In the genomic region with DNA sequence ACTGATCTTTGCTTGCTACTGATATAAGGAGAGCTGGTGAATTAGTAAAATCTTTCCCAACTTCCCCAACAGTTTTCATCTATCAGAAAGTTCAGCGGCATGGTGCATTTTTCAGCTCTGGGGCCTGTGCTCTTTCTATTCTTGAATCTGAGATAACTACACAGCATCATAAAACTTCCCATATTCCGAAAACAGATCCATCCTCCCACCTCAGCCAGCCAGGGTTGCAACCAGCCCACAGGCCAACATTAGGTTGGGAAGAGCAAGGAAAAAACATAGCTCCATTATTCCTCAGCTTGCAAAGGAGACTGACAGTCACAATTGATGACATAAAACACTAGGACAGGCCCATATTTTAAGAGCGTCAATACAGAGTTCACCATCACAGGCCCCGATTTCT, we compare ENCODE assay signal across 1 cellular context.
TF ChIP-seq lines count a peak whose summit lies in the region.

No MANE protein-coding gene starts in this region.

TF ChIP-seq in GM12878, 131 proteins besides CTCF, POLR2A, EP300 and RAD21 (continued from another document):
- TF ChIP-seq, protein P1, sequence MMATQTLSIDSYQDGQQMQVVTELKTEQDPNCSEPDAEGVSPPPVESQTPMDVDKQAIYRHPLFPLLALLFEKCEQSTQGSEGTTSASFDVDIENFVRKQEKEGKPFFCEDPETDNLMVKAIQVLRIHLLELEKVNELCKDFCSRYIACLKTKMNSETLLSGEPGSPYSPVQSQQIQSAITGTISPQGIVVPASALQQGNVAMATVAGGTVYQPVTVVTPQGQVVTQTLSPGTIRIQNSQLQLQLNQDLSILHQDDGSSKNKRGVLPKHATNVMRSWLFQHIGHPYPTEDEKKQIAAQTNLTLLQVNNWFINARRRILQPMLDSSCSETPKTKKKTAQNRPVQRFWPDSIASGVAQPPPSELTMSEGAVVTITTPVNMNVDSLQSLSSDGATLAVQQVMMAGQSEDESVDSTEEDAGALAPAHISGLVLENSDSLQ (IDR thresholded peaks at IDR 0.05), result no peak
- TF ChIP-seq RAD51 (IDR thresholded peaks at IDR 0.05) (no peak), FOXK2 (IDR thresholded peaks at IDR 0.05) (no peak)
- TF ChIP-seq, protein P2, sequence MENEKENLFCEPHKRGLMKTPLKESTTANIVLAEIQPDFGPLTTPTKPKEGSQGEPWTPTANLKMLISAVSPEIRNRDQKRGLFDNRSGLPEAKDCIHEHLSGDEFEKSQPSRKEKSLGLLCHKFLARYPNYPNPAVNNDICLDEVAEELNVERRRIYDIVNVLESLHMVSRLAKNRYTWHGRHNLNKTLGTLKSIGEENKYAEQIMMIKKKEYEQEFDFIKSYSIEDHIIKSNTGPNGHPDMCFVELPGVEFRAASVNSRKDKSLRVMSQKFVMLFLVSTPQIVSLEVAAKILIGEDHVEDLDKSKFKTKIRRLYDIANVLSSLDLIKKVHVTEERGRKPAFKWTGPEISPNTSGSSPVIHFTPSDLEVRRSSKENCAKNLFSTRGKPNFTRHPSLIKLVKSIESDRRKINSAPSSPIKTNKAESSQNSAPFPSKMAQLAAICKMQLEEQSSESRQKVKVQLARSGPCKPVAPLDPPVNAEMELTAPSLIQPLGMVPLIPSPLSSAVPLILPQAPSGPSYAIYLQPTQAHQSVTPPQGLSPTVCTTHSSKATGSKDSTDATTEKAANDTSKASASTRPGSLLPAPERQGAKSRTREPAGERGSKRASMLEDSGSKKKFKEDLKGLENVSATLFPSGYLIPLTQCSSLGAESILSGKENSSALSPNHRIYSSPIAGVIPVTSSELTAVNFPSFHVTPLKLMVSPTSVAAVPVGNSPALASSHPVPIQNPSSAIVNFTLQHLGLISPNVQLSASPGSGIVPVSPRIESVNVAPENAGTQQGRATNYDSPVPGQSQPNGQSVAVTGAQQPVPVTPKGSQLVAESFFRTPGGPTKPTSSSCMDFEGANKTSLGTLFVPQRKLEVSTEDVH (IDR thresholded peaks at IDR 0.05; ENCODE audit: low read depth, partially characterized antibody), result no peak
